Comparison of ENCODE assay signal across 9 cellular contexts in the genomic region with DNA sequence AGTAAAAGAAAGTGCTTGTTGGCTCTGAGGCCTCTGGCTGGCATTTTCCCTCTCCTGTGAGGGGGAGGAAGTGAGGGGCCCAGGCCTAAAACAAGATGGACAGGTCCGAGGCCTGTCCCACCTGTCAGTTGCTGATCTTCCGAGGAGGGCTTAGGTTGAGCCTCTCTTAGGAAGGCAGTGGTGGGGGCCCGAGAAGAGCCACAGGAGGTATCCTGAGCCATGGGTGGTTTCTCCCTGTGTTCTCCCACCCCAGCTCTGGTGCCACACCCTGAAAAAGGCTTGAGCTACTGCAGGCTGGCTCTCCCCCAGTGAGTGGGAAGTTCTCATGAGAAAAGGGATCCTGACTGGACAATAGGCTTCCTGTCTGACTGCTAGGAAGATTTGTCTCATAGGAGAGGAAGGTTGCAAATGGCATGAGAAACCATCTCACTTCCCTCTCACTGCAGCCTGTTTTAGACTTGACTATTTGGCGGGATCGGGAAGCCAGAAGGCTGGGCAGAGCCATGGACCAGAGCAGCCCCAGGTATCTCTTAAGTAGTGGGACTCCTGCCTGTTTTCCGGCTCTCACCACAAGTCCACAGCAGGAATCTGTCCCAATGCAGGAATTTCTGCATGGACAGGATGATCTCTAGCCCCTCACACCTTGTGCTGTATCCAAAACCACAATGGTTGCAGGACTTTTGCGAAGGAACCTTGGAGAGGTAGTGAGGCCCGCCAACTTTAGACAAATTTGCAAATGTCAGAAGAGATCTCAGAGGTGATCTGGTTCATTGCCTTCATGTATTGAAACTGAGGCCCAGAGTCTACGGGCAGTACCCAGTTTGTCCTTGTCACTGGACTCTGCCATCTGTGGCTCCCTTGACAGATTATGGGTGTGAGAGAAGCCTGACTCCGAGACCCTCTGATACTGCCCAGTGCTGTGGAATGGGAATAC.
DNase-seq lines count a peak whose midpoint lies in the region; ATAC-seq lines count a peak whose summit lies in the region.
"Had no signal": no experiment of that assay in that cellular context is flagged by ENCODE, and none has a peak within 500 bp of the region (broad histone marks: within the 10 kb centered on the region; RNA-seq: fewer than 3 reads in every experiment).

No MANE protein-coding gene starts in this region.

- peaks cover 38% of the 10 kb centered on the region for H3K4me1 ChIP-seq in CD8-positive, alpha-beta memory T cell (ENCODE audit: insufficient read depth, low read length)
- peaks cover 26% of the 10 kb centered on the region for H3K4me1 ChIP-seq in HUES48 (ENCODE audit: control insufficient read depth, insufficient read depth, low read length)

- H3K9me3 Mint-ChIP-seq in CD8-positive, alpha-beta memory T cell: no peaks in the 10 kb centered on the region
- no peaks in the 10 kb centered on the region for H3K9me3 Mint-ChIP-seq in natural killer cell treated with Interleukin-12 subunit alpha and Interleukin-12 subunit beta and Interleukin-15 and Interleukin-18, amount 100 ng/mL, for 72 hours

- no peaks in the 10 kb centered on the region for H3K27me3 Mint-ChIP-seq in CD8-positive, alpha-beta memory T cell
- no peaks in the 10 kb centered on the region for H3K27me3 Mint-ChIP-seq in natural killer cell treated with Interleukin-12 subunit alpha and Interleukin-12 subunit beta and Interleukin-15 and Interleukin-18, amount 100 ng/mL, for 72 hours

- H3K4me3 Mint-ChIP-seq in CD8-positive, alpha-beta memory T cell: no peak overlapping the region
- no peak overlapping the region for H3K4me3 Mint-ChIP-seq in natural killer cell treated with Interleukin-12 subunit alpha and Interleukin-12 subunit beta and Interleukin-15 and Interleukin-18, amount 100 ng/mL, for 72 hours

- H3K9me3 ChIP-seq in CD8-positive, alpha-beta memory T cell (ENCODE audit: low read length): no peaks in the 10 kb centered on the region
- no peaks in the 10 kb centered on the region for H3K9me3 ChIP-seq in HUES48 (ENCODE audit: control insufficient read depth, insufficient read depth, low read length)

- H3K27ac Mint-ChIP-seq in CD8-positive, alpha-beta memory T cell: peak overlapping the region in 6 of 8 donors; percentile 4 to 66 (median 44)
- H3K27ac Mint-ChIP-seq in natural killer cell treated with Interleukin-12 subunit alpha and Interleukin-12 subunit beta and Interleukin-15 and Interleukin-18, amount 100 ng/mL, for 72 hours: peak overlapping the region; percentile 73 to 87

- no peaks in the 10 kb centered on the region for H3K27me3 ChIP-seq in CD8-positive, alpha-beta memory T cell (ENCODE audit: insufficient read depth, low read length, poor library complexity, severe bottlenecking)
- no peaks in the 10 kb centered on the region for H3K27me3 ChIP-seq in HUES48 (ENCODE audit: control insufficient read depth, insufficient read depth, low read length)

- H3K36me3 ChIP-seq in CD8-positive, alpha-beta memory T cell (ENCODE audit: insufficient read depth, low read length): no peaks in the 10 kb centered on the region
- H3K36me3 ChIP-seq in HUES48 (ENCODE audit: control insufficient read depth, insufficient read depth, low read length): no peaks in the 10 kb centered on the region

- DNase-seq in CD8-positive, alpha-beta memory T cell: no peak
- DNase-seq in natural killer cell treated with Interleukin-12 subunit alpha and Interleukin-12 subunit beta and Interleukin-15 and Interleukin-18, amount 100 ng/mL, for 72 hours (ENCODE audit: low spot score): no peak
- DNase-seq in HPDE6-E6E7 (ENCODE audit: extremely low spot score) (no peak), superior temporal gyrus (ENCODE audit: extremely low spot score) (no peak)
- no peak for DNase-seq in activated CD4-positive, alpha-beta T cell treated with anti-CD3 and anti-CD28 coated beads for 48 hours
- DNase-seq: stimulated activated CD4-positive, alpha-beta T cell treated with anti-CD3 and anti-CD28 coated beads, Interleukin-4, amount 100 ng/mL, for 24 hours had no signal

- peaks cover 0 to 28% (median 2%) of the 10 kb centered on the region in 3 donors for H3K36me3 Mint-ChIP-seq in CD8-positive, alpha-beta memory T cell
- no peaks in the 10 kb centered on the region for H3K36me3 Mint-ChIP-seq in natural killer cell treated with Interleukin-12 subunit alpha and Interleukin-12 subunit beta and Interleukin-15 and Interleukin-18, amount 100 ng/mL, for 72 hours

- peaks cover 63 to 96% (median 89%) of the 10 kb centered on the region in 3 donors for H3K4me1 Mint-ChIP-seq in CD8-positive, alpha-beta memory T cell
- peaks cover 71 to 79% of the 10 kb centered on the region in 2 donors for H3K4me1 Mint-ChIP-seq in natural killer cell treated with Interleukin-12 subunit alpha and Interleukin-12 subunit beta and Interleukin-15 and Interleukin-18, amount 100 ng/mL, for 72 hours (ENCODE audit: low read depth in 2 of 2)

- peak overlapping the region; percentile 57 for H3K27ac ChIP-seq in CD8-positive, alpha-beta memory T cell (ENCODE audit: low read depth, low read length)
- peak overlapping the region; percentile 18 for H3K27ac ChIP-seq in HUES48 (ENCODE audit: low read depth, low read length)
- peak overlapping the region; percentile 35 for H3K27ac ChIP-seq in cingulate gyrus (ENCODE audit: low read depth, low read length)

- ATAC-seq in natural killer cell treated with Interleukin-12 subunit alpha and Interleukin-12 subunit beta and Interleukin-15 and Interleukin-18, amount 100 ng/mL, for 72 hours: no peak
- no peak for ATAC-seq in HG02571 (IDR thresholded peaks at IDR 0.05; ENCODE audit: unreplicated experiment)

- H3K9ac ChIP-seq in HUES48 (ENCODE audit: low read depth, low read length): no peak overlapping the region

- CTCF ChIA-PET in CD8-positive, alpha-beta memory T cell (lab: Charles Lee): interaction anchor here (0.7 kb wide), 1 partner anchor 31 kb away, joined by 3 read pairs; no protein-coding TSS in a partner anchor

- POLR2A ChIA-PET in CD8-positive, alpha-beta memory T cell (lab: Charles Lee): no interaction called here

- H3K4me3 ChIP-seq in CD8-positive, alpha-beta memory T cell (ENCODE audit: low read length): no peak overlapping the region
- no peak overlapping the region for H3K4me3 ChIP-seq in HUES48 (ENCODE audit: low read depth, low read length)
